ENCODE assay signal across 12 cellular contexts in the genomic region with DNA sequence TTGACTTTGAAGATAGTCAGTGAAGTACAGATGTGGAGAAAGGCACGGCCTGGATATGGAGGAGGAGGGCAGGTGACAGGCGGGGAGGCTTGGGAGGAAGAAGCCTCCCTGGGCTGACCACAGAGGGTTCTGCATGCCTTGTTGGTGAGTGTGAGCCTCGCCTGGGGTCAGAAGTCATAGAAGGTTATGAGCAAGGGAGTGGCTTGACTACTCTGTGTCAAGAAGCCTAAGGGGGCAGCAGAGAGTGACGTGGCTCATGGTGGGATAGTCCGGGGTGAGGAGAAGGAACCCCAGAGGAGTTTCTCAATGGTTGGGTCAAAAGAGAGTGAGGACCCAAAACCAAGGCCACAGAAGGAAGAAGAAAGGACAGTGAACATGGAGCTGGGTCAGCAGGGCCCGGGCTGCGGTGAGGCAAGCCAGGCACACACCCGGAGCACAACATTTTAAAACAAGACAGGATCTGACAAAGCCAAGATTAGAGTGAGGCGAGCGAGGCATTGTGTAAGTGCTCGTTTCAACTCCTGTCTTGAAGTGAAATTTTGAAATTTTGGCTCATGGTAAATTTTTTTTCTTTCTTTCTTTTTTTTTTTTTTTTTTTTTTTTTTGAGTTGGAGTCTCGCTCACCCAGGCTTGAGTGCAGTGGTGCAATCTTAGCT. TPM values are rescaled to one million over a fixed set of nuclear protein-coding genes. Genes with fewer than 3 reads are reported as not detected.
DNase-seq lines count a peak whose midpoint lies in the region; ATAC-seq, FAIRE-seq and TF ChIP-seq lines count a peak whose summit lies in the region.
"Had no signal": no experiment of that assay in that cellular context is flagged by ENCODE, and none has a peak within 500 bp of the region (broad histone marks: within the 10 kb centered on the region; RNA-seq: fewer than 3 reads in every experiment).

No MANE protein-coding gene starts in this region.

- no peak overlapping the region for H3K9ac ChIP-seq in Karpas-422 (ENCODE audit: low read length)

- H3K79me2 ChIP-seq in Karpas-422 (ENCODE audit: low read length), result no peaks in the 10 kb centered on the region

- H4K20me1 ChIP-seq in Karpas-422 (ENCODE audit: insufficient read depth, low read depth, low read length), result peaks cover 4% of the 10 kb centered on the region; the same call in 1 of the 2 replicates

- peak; percentile 1 for DNase-seq in stimulated activated naive CD8-positive, alpha-beta T cell treated with anti-CD3 and anti-CD28 coated beads, Interleukin-15, Interleukin-2, amounts not matched to agents 100 U/mL and 50 U/mL, for 24 hours
- no peak for DNase-seq in stimulated activated naive CD8-positive, alpha-beta T cell treated with anti-CD3 and anti-CD28 coated beads, Interleukin-15, amount 100 ng/mL, for 72 hours
- DNase-seq in RCC 7860 (ENCODE audit: low spot score) (peak; percentile 96), foreskin keratinocyte (peak; percentile 27 to 68), Karpas-422 (no peak)
- no peak for DNase-seq in effector memory CD4-positive, alpha-beta T cell
- DNase-seq in stimulated activated CD4-positive, alpha-beta T cell treated with anti-CD3 and anti-CD28 coated beads, Interleukin-4, amount 100 ng/mL, for 24 hours, result no peak
- DNase-seq: activated T-cell treated with anti-CD3 and anti-CD28 coated beads, Interleukin-2, amount 50 U/mL, for 1 hour; MM.1S had no signal

- H3K27ac Mint-ChIP-seq in stimulated activated naive CD8-positive, alpha-beta T cell treated with anti-CD3 and anti-CD28 coated beads, Interleukin-15, amount 100 ng/mL, for 72 hours, result no peak overlapping the region

- TF ChIP-seq CTCF in foreskin keratinocyte (conservative IDR thresholded peaks at IDR 0.05), result no peak

- no peak overlapping the region for H3K4me2 ChIP-seq in Karpas-422 (ENCODE audit: low read depth, low read length, poor library complexity, severe bottlenecking)

- peaks cover 27% of the 10 kb centered on the region for H3K4me1 ChIP-seq in foreskin keratinocyte
- no peaks in the 10 kb centered on the region for H3K4me1 ChIP-seq in effector memory CD4-positive, alpha-beta T cell (ENCODE audit: control insufficient read depth, insufficient read depth, low read length, poor library complexity, severe bottlenecking)
- no peaks in the 10 kb centered on the region for H3K4me1 ChIP-seq in Karpas-422 (ENCODE audit: low read length)

- H3K4me1 Mint-ChIP-seq in stimulated activated naive CD8-positive, alpha-beta T cell treated with anti-CD3 and anti-CD28 coated beads, Interleukin-15, amount 100 ng/mL, for 72 hours, result peaks cover 12% of the 10 kb centered on the region

- peaks cover 0 to 4% of the 10 kb centered on the region in 2 donors for H3K9me3 Mint-ChIP-seq in stimulated activated naive CD8-positive, alpha-beta T cell treated with anti-CD3 and anti-CD28 coated beads, Interleukin-15, amount 100 ng/mL, for 72 hours

- no peaks in the 10 kb centered on the region for H3K36me3 ChIP-seq in effector memory CD4-positive, alpha-beta T cell (ENCODE audit: control insufficient read depth, insufficient read depth, low read length)
- H3K36me3 ChIP-seq in Karpas-422 (ENCODE audit: insufficient read depth, low read length), result no peaks in the 10 kb centered on the region

- peak; percentile 96 for FAIRE-seq in RCC 7860 (lab: Jason Lieb, UNC)

- no peak overlapping the region for H3K4me3 ChIP-seq in effector memory CD4-positive, alpha-beta T cell (ENCODE audit: insufficient read depth, low read depth, low read length, poor library complexity, severe bottlenecking)
- no peak overlapping the region for H3K4me3 ChIP-seq in Karpas-422 (ENCODE audit: low read length)

- H3K27me3 ChIP-seq in foreskin keratinocyte, result no peaks in the 10 kb centered on the region
- no peaks in the 10 kb centered on the region for H3K27me3 ChIP-seq in effector memory CD4-positive, alpha-beta T cell (replicated peaks; ENCODE audit: control insufficient read depth, insufficient read depth, low read length, poor library complexity, severe bottlenecking)
- H3K27me3 ChIP-seq in Karpas-422 (ENCODE audit: low read length), result no peaks in the 10 kb centered on the region

- no peak overlapping the region for H3K27ac ChIP-seq in foreskin keratinocyte
- H3K27ac ChIP-seq in effector memory CD4-positive, alpha-beta T cell (ENCODE audit: insufficient read depth, low read length, poor library complexity, severe bottlenecking), result no peak overlapping the region
- no peak overlapping the region for H3K27ac ChIP-seq in Karpas-422 (ENCODE audit: low read length)
- H3K27ac ChIP-seq: C4-2B had no signal

- no peak for ATAC-seq in stimulated activated naive CD8-positive, alpha-beta T cell treated with anti-CD3 and anti-CD28 coated beads, Interleukin-15, Interleukin-2, amounts not matched to agents 100 U/mL and 50 U/mL, for 24 hours
- no peak for ATAC-seq in stimulated activated naive CD8-positive, alpha-beta T cell treated with anti-CD3 and anti-CD28 coated beads, Interleukin-15, amount 100 ng/mL, for 72 hours
- ATAC-seq in foreskin keratinocyte (no peak), HG02884 (IDR thresholded peaks at IDR 0.05; ENCODE audit: unreplicated experiment) (no peak)
- ATAC-seq: left lobe of liver had no signal

- no peak overlapping the region for H2AFZ ChIP-seq in Karpas-422 (ENCODE audit: low read length)

- H3K27me3 Mint-ChIP-seq in stimulated activated naive CD8-positive, alpha-beta T cell treated with anti-CD3 and anti-CD28 coated beads, Interleukin-15, amount 100 ng/mL, for 72 hours, result peaks cover 50% of the 10 kb centered on the region

- H3K9me2 ChIP-seq in Karpas-422 (replicated peaks; ENCODE audit: insufficient read depth, low read length), result no peaks in the 10 kb centered on the region

- H3K9me3 ChIP-seq in effector memory CD4-positive, alpha-beta T cell (ENCODE audit: control insufficient read depth, low read length), result no peaks in the 10 kb centered on the region
- H3K9me3 ChIP-seq in Karpas-422 (ENCODE audit: low read length), result no peaks in the 10 kb centered on the region

- H3K4me3 Mint-ChIP-seq in stimulated activated naive CD8-positive, alpha-beta T cell treated with anti-CD3 and anti-CD28 coated beads, Interleukin-15, amount 100 ng/mL, for 72 hours, result no peak overlapping the region

RNA-seq across cellular contexts. Expression of a gene that starts 31.9 kb away (rescaled TPM):
- total RNA-seq in foreskin keratinocyte, result 10.9 and 12.8 TPM in 2 replicates
- 9.8 and 12.0 TPM in 2 replicates for polyA plus RNA-seq in foreskin keratinocyte
- total RNA-seq in Karpas-422 (2014; rRNA removed; shearing (Covaris generic); ENCODE audit: low replicate concordance), result 0.43 and 2.9 TPM in 2 replicates

Comparison
In these comparisons a context has a peak if more than half of its experiments do, and no peak if none do; other contexts are left out.
1. DNase-seq: peak in stimulated activated naive CD8-positive, alpha-beta T cell treated with anti-CD3 and anti-CD28 coated beads, Interleukin-15, Interleukin-2, amounts not matched to agents 100 U/mL and 50 U/mL, for 24 hours (single experiment), RCC 7860 (single experiment) and foreskin keratinocyte (2 of 2); none in stimulated activated naive CD8-positive, alpha-beta T cell treated with anti-CD3 and anti-CD28 coated beads, Interleukin-15, amount 100 ng/mL, for 72 hours (0 of 2), effector memory CD4-positive, alpha-beta T cell (0 of 3), Karpas-422 (single experiment) and stimulated activated CD4-positive, alpha-beta T cell treated with anti-CD3 and anti-CD28 coated beads, Interleukin-4, amount 100 ng/mL, for 24 hours (single experiment).